In genomic region chr2:215290980-215291599, GRCh38 we compare ENCODE assay signal across 16 cellular contexts.
"Had no signal": no experiment of that assay in that cellular context is flagged by ENCODE, and none has a peak within 500 bp of the region (broad histone marks: within the 10 kb centered on the region; RNA-seq: fewer than 3 reads in every experiment).

No MANE protein-coding gene starts in this region.

- H3K27ac Mint-ChIP-seq: activated T-cell treated with anti-CD3 and anti-CD28 coated beads, Interleukin-2, amount 50 U/mL, for 72 hours; endodermal cell; naive thymus-derived CD8-positive, alpha-beta T cell; T-helper 1 cell treated with Interleukin-12 subunit alpha and Interleukin-12 subunit beta and Interleukin-4 antibody, amounts not matched to agents 30 μg/mL and 1 μg/mL, for 36 hours had no signal

- H3K9me3 ChIP-seq: adrenal gland, tibial nerve had no signal

- H3K36me3 Mint-ChIP-seq: naive thymus-derived CD8-positive, alpha-beta T cell had no signal

- H3K4me3 ChIP-seq: adrenal gland, tibial nerve had no signal

- H3K4me1 Mint-ChIP-seq: naive thymus-derived CD8-positive, alpha-beta T cell had no signal

- H3K9me3 Mint-ChIP-seq: activated T-cell treated with anti-CD3 and anti-CD28 coated beads, Interleukin-2, amount 50 U/mL, for 72 hours; endodermal cell; naive thymus-derived CD8-positive, alpha-beta T cell; T-helper 1 cell treated with Interleukin-12 subunit alpha and Interleukin-12 subunit beta and Interleukin-4 antibody, amounts not matched to agents 30 μg/mL and 1 μg/mL, for 36 hours had no signal

- H3K4me1 ChIP-seq: adrenal gland, tibial nerve had no signal

- ATAC-seq: activated T-cell treated with anti-CD3 and anti-CD28 coated beads, Interleukin-2, amount 50 U/mL, for 72 hours; left cardiac atrium; naive thymus-derived CD8-positive, alpha-beta T cell had no signal

- H3K4me3 Mint-ChIP-seq: activated T-cell treated with anti-CD3 and anti-CD28 coated beads, Interleukin-2, amount 50 U/mL, for 72 hours; endodermal cell; naive thymus-derived CD8-positive, alpha-beta T cell; T-helper 1 cell treated with Interleukin-12 subunit alpha and Interleukin-12 subunit beta and Interleukin-4 antibody, amounts not matched to agents 30 μg/mL and 1 μg/mL, for 36 hours had no signal

- H3K36me3 ChIP-seq: adrenal gland, tibial nerve had no signal

- H3K27me3 ChIP-seq: adrenal gland, tibial nerve had no signal

- H3K27ac ChIP-seq: adrenal gland, epithelial cell of prostate, tibial nerve had no signal

- DNase-seq: activated CD4-positive, alpha-beta T cell treated with anti-CD3 and anti-CD28 coated beads, Interleukin-2, amount 50 U/mL, for 1 hour; activated CD4-positive, CD25-positive, alpha-beta regulatory T cell treated with anti-CD3 and anti-CD28 coated beads, Interleukin-2, amount 50 U/mL, for 72 hours; activated CD8-positive, alpha-beta memory T cell treated with anti-CD3 and anti-CD28 coated beads, Interleukin-2, amount 50 U/mL, for 4 hours; activated effector memory CD4-positive, alpha-beta T cell treated with anti-CD3 and anti-CD28 coated beads, Interleukin-2, amount 50 U/mL, for 16 hours; activated naive CD4-positive, alpha-beta T cell treated with anti-CD3 and anti-CD28 coated beads, Interleukin-2, amount 50 U/mL, for 16 hours; activated T-cell treated with anti-CD3 and anti-CD28 coated beads, Interleukin-2, amount 50 U/mL, for 72 hours; adrenal gland; endodermal cell; left cardiac atrium; naive thymus-derived CD8-positive, alpha-beta T cell; retina; stimulated activated CD4-positive, alpha-beta T cell treated with anti-CD3 and anti-CD28 coated beads, Interleukin-2, amount 100 ng/mL, for 24 hours; stimulated activated naive CD4-positive, alpha-beta T cell treated with Interleukin-2 at 50 U/mL for 16 hours had no signal
